In genomic region chr7:52639126-52639525, GRCh38 we compare ENCODE assay signal across 26 cellular contexts.
"Had no signal": no experiment of that assay in that cellular context is flagged by ENCODE, and none has a peak within 500 bp of the region (broad histone marks: within the 10 kb centered on the region; RNA-seq: fewer than 3 reads in every experiment).

No MANE protein-coding gene starts in this region.

- H3K4me1 Mint-ChIP-seq: activated CD4-positive, alpha-beta T cell treated with anti-CD3 and anti-CD28 coated beads, Interleukin-2, amount 10 ng/mL, durations not matched to agents 7 days and 5 days; activated naive CD4-positive, alpha-beta T cell treated with anti-CD3 and anti-CD28 coated beads, Interleukin-2, amount 10 ng/mL, durations not matched to agents 7 days and 5 days; activated naive CD8-positive, alpha-beta T cell treated with anti-CD3 and anti-CD28 coated beads, Interleukin-2, amount 50 U/mL, for 24 hours; nephron; stimulated activated naive B cell treated with anti-CD40 and anti-IgM and Interleukin-4, amounts not matched to agents 10 μg/mL and 1 μg/mL and 100 μg/mL, for 72 hours had no signal

- H3K9me3 ChIP-seq: esophagus muscularis mucosa, sigmoid colon, thoracic aorta, upper lobe of left lung had no signal

- DNase-seq: activated CD4-positive, alpha-beta T cell treated with anti-CD3 and anti-CD28 coated beads, Interleukin-2, amount 10 ng/mL, durations not matched to agents 7 days and 5 days; activated CD8-positive, alpha-beta memory T cell treated with anti-CD3 and anti-CD28 coated beads, Interleukin-2, amount 50 U/mL, for 48 hours; activated effector memory CD4-positive, alpha-beta T cell treated with Interleukin-2 at 50 U/mL for 16 hours; activated naive CD4-positive, alpha-beta T cell treated with anti-CD3 and anti-CD28 coated beads, Interleukin-2, amount 10 ng/mL, durations not matched to agents 7 days and 5 days; activated naive CD8-positive, alpha-beta T cell treated with anti-CD3 and anti-CD28 coated beads, Interleukin-2, amount 50 U/mL, for 24 hours; activated T-cell treated with anti-CD3 and anti-CD28 coated beads, Interleukin-2, amount 50 U/mL, for 48 hours; anterior cingulate cortex; cerebellar nuclear complex; cortex of kidney; effector CD4-positive, alpha-beta T cell; heart right ventricle; midbrain; occipital lobe; posterior cingulate gyrus; sigmoid colon; spleen; stimulated activated naive B cell treated with anti-CD40 and anti-IgM and Interleukin-4, amounts not matched to agents 10 μg/mL and 1 μg/mL and 100 μg/mL, for 72 hours; upper lobe of left lung had no signal

- FAIRE-seq: bronchial epithelial cell, endothelial cell of umbilical vein, keratinocyte had no signal

- H3K36me3 ChIP-seq: esophagus muscularis mucosa, heart right ventricle, sigmoid colon, spleen, thoracic aorta, upper lobe of left lung had no signal

- H3K4me1 ChIP-seq: esophagus muscularis mucosa, heart right ventricle, sigmoid colon, spleen, upper lobe of left lung had no signal

- H3K36me3 Mint-ChIP-seq: activated naive CD4-positive, alpha-beta T cell treated with anti-CD3 and anti-CD28 coated beads, Interleukin-2, amount 10 ng/mL, durations not matched to agents 7 days and 5 days; stimulated activated naive B cell treated with anti-CD40 and anti-IgM and Interleukin-4, amounts not matched to agents 10 μg/mL and 1 μg/mL and 100 μg/mL, for 72 hours had no signal

- H3K9me3 Mint-ChIP-seq: activated CD4-positive, alpha-beta T cell treated with anti-CD3 and anti-CD28 coated beads, Interleukin-2, amount 10 ng/mL, durations not matched to agents 7 days and 5 days; nephron had no signal

- H3K27ac ChIP-seq: esophagus muscularis mucosa, heart right ventricle, sigmoid colon, spleen, thoracic aorta, upper lobe of left lung had no signal

- H3K27me3 Mint-ChIP-seq: activated CD4-positive, alpha-beta T cell treated with anti-CD3 and anti-CD28 coated beads, Interleukin-2, amount 10 ng/mL, durations not matched to agents 7 days and 5 days; activated naive CD4-positive, alpha-beta T cell treated with anti-CD3 and anti-CD28 coated beads, Interleukin-2, amount 10 ng/mL, durations not matched to agents 7 days and 5 days; activated naive CD8-positive, alpha-beta T cell treated with anti-CD3 and anti-CD28 coated beads, Interleukin-2, amount 50 U/mL, for 24 hours; stimulated activated naive B cell treated with anti-CD40 and anti-IgM and Interleukin-4, amounts not matched to agents 10 μg/mL and 1 μg/mL and 100 μg/mL, for 72 hours had no signal

- H3K4me3 ChIP-seq: esophagus muscularis mucosa, heart right ventricle, sigmoid colon, spleen, thoracic aorta, upper lobe of left lung had no signal

- ATAC-seq: activated CD4-positive, CD25-positive, alpha-beta regulatory T cell treated with anti-CD3 and anti-CD28 coated beads, Interleukin-2, amount 50 U/mL, for 24 hours; activated naive CD8-positive, alpha-beta T cell treated with anti-CD3 and anti-CD28 coated beads, Interleukin-2, amount 50 U/mL, for 24 hours; heart right ventricle; left lobe of liver; stimulated activated naive B cell treated with anti-CD40 and anti-IgM and Interleukin-4, amounts not matched to agents 10 μg/mL and 1 μg/mL and 100 μg/mL, for 72 hours had no signal

- H3K27ac Mint-ChIP-seq: activated CD4-positive, alpha-beta T cell treated with anti-CD3 and anti-CD28 coated beads, Interleukin-2, amount 10 ng/mL, durations not matched to agents 7 days and 5 days; activated naive CD4-positive, alpha-beta T cell treated with anti-CD3 and anti-CD28 coated beads, Interleukin-2, amount 10 ng/mL, durations not matched to agents 7 days and 5 days; activated naive CD8-positive, alpha-beta T cell treated with anti-CD3 and anti-CD28 coated beads, Interleukin-2, amount 50 U/mL, for 24 hours; nephron; stimulated activated naive B cell treated with anti-CD40 and anti-IgM and Interleukin-4, amounts not matched to agents 10 μg/mL and 1 μg/mL and 100 μg/mL, for 72 hours had no signal

- H3K27me3 ChIP-seq: esophagus muscularis mucosa, heart right ventricle, sigmoid colon, spleen, upper lobe of left lung had no signal

- H3K4me3 Mint-ChIP-seq: activated CD4-positive, alpha-beta T cell treated with anti-CD3 and anti-CD28 coated beads, Interleukin-2, amount 10 ng/mL, durations not matched to agents 7 days and 5 days; activated naive CD4-positive, alpha-beta T cell treated with anti-CD3 and anti-CD28 coated beads, Interleukin-2, amount 10 ng/mL, durations not matched to agents 7 days and 5 days; activated naive CD8-positive, alpha-beta T cell treated with anti-CD3 and anti-CD28 coated beads, Interleukin-2, amount 50 U/mL, for 24 hours; nephron; stimulated activated naive B cell treated with anti-CD40 and anti-IgM and Interleukin-4, amounts not matched to agents 10 μg/mL and 1 μg/mL and 100 μg/mL, for 72 hours had no signal
